In the genomic region with DNA sequence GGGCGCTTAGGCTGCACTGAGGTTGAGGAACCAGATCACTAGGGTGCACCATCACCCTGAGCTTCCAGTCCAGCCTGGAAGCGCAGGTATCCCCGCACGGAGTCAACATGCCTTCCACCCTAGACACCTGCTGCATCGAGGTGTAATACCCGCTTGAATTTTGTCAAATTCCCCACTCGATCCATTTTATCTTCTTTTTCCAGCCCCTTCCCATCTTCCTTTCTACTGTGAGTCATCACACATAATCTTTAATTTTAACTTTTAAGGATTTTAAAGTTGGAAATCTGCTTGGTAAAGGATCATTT, we compare ENCODE assay signal across 8 cellular contexts. TPM values are rescaled to one million over a fixed set of nuclear protein-coding genes. Genes with fewer than 3 reads are reported as not detected.
DNase-seq lines count a peak whose midpoint lies in the region; ATAC-seq and TF ChIP-seq lines count a peak whose summit lies in the region.

No MANE protein-coding gene starts in this region.

- H3K9me3 ChIP-seq in CD4-positive, alpha-beta memory T cell (ENCODE audit: control insufficient read depth in 1 of 2, low read length in 2 of 2), result no peaks in the 10 kb centered on the region
- H3K9me3 ChIP-seq in HUES48 (ENCODE audit: control insufficient read depth, insufficient read depth, low read length) (no peaks in the 10 kb centered on the region), duodenal mucosa (ENCODE audit: control insufficient read depth in 1 of 2, low read length in 2 of 2) (no peaks in the 10 kb centered on the region), neural progenitor cell (ENCODE audit: low read depth) (no peaks in the 10 kb centered on the region)

- H3K4me3 ChIP-seq in CD4-positive, alpha-beta memory T cell (ENCODE audit: low read length in 2 of 2), result peak overlapping the region; percentile 79 to 93
- H3K4me3 ChIP-seq in HUES48 (ENCODE audit: low read depth, low read length) (peak overlapping the region; percentile 97), duodenal mucosa (ENCODE audit: low read depth in 1 of 2, low read length in 2 of 2) (peak overlapping the region; percentile 82 to 83), neural progenitor cell (peak overlapping the region; percentile 79)

- no peak for TF ChIP-seq CTCF in neural progenitor cell (IDR thresholded peaks at IDR 0.05)

- peaks cover 0 to 3% (median 0%) of the 10 kb centered on the region in 8 donors for H3K9me3 Mint-ChIP-seq in CD4-positive, alpha-beta memory T cell
- no peaks in the 10 kb centered on the region for H3K9me3 Mint-ChIP-seq in neural progenitor cell

- no peak for DNase-seq in CD4-positive, alpha-beta memory T cell
- DNase-seq in neural progenitor cell (ENCODE audit: low spot score) (no peak), SK-N-DZ (ENCODE audit: low spot score) (no peak), NCI-H1048 (lab: John Stamatoyannopoulos, UW) (no peak), dedifferentiated amniotic fluid mesenchymal stem cell (ENCODE audit: extremely low spot score) (no peak)

- peak overlapping the region; percentile 100 for H3K9ac ChIP-seq in HUES48 (ENCODE audit: low read depth, low read length)
- H3K9ac ChIP-seq in duodenal mucosa (ENCODE audit: low read depth in 1 of 2, low read length in 2 of 2), result peak overlapping the region; percentile 75 to 76
- H3K9ac ChIP-seq in neural progenitor cell, result peak overlapping the region; percentile 89

- no peaks in the 10 kb centered on the region for H3K36me3 ChIP-seq in CD4-positive, alpha-beta memory T cell (ENCODE audit: insufficient read depth, low read length)
- H3K36me3 ChIP-seq in HUES48 (ENCODE audit: control insufficient read depth, insufficient read depth, low read length) (peaks cover 44% of the 10 kb centered on the region), duodenal mucosa (ENCODE audit: control insufficient read depth in 1 of 2, insufficient read depth in 2 of 2, low read length in 2 of 2) (peaks cover 0 to 3% of the 10 kb centered on the region in 2 donors), neural progenitor cell (peaks cover 25% of the 10 kb centered on the region)

- POLR2A ChIA-PET in CD4-positive, alpha-beta memory T cell (lab: Charles Lee; ENCODE audit: partially characterized antibody), result interaction anchor here (1.3 to 2.5 kb wide), 4 partner anchors 9 to 179 kb away, joined by 3 to 35 read pairs (median 12); a partner anchor contains a TSS

- intact Hi-C loops in CD4-positive, alpha-beta memory T cell (cut with micrococcal nuclease), result loop anchor here (2.0 kb wide), 1 partner anchor 929 kb away; no protein-coding TSS in a partner anchor

- peak overlapping the region; percentile 71 for H2AFZ ChIP-seq in neural progenitor cell (replicated peaks)

- H3K27ac Mint-ChIP-seq in CD4-positive, alpha-beta memory T cell, result peak overlapping the region; percentile 86 to 99 (median 98)
- H3K27ac Mint-ChIP-seq in neural progenitor cell, result peak overlapping the region; percentile 68

- peaks cover 5 to 11% of the 10 kb centered on the region in 2 donors for H3K36me3 Mint-ChIP-seq in CD4-positive, alpha-beta memory T cell
- H3K36me3 Mint-ChIP-seq in neural progenitor cell, result peaks cover 15% of the 10 kb centered on the region

- peaks cover 8 to 28% (median 18%) of the 10 kb centered on the region in 4 donors for H3K4me1 Mint-ChIP-seq in CD4-positive, alpha-beta memory T cell
- peaks cover 17% of the 10 kb centered on the region for H3K4me1 Mint-ChIP-seq in neural progenitor cell

- H3K4me3 Mint-ChIP-seq in CD4-positive, alpha-beta memory T cell, result peak overlapping the region; percentile 96 to 100 (median 97)
- H3K4me3 Mint-ChIP-seq in neural progenitor cell, result peak overlapping the region; percentile 99

- no peaks in the 10 kb centered on the region for H4K20me1 ChIP-seq in neural progenitor cell (ENCODE audit: low read depth)

- peaks cover 14% of the 10 kb centered on the region for H3K4me1 ChIP-seq in CD4-positive, alpha-beta memory T cell (ENCODE audit: insufficient read depth, low read length)
- H3K4me1 ChIP-seq in HUES48 (ENCODE audit: control insufficient read depth, insufficient read depth, low read length), result peaks cover 4% of the 10 kb centered on the region; the same call in 1 of the 2 replicates
- H3K4me1 ChIP-seq in duodenal mucosa (ENCODE audit: control insufficient read depth in 1 of 2, insufficient read depth in 2 of 2, low read length in 2 of 2), result peaks cover 0 to 7% of the 10 kb centered on the region in 2 donors
- H3K4me1 ChIP-seq in neural progenitor cell, result peaks cover 18% of the 10 kb centered on the region

- no peaks in the 10 kb centered on the region for H3K27me3 ChIP-seq in CD4-positive, alpha-beta memory T cell (ENCODE audit: insufficient read depth, low read length)
- no peaks in the 10 kb centered on the region for H3K27me3 ChIP-seq in HUES48 (ENCODE audit: control insufficient read depth, insufficient read depth, low read length)
- H3K27me3 ChIP-seq in duodenal mucosa (ENCODE audit: control insufficient read depth in 1 of 2, insufficient read depth in 2 of 2, low read length in 2 of 2), result no peaks in the 10 kb centered on the region
- H3K27me3 ChIP-seq in neural progenitor cell, result no peaks in the 10 kb centered on the region

- CTCF ChIA-PET in CD4-positive, alpha-beta memory T cell (lab: Charles Lee; ENCODE audit: partially characterized antibody), result interaction anchor here (3.0 kb wide), 1 partner anchor 84 kb away, joined by 17 read pairs; a partner anchor contains a TSS

- peaks cover 73% of the 10 kb centered on the region for H3K79me2 ChIP-seq in neural progenitor cell (ENCODE audit: low read depth)

- peak; percentile 35 for ATAC-seq in GM21423 (IDR thresholded peaks at IDR 0.05; ENCODE audit: unreplicated experiment)

- no peaks in the 10 kb centered on the region for H3K27me3 Mint-ChIP-seq in CD4-positive, alpha-beta memory T cell
- H3K27me3 Mint-ChIP-seq in neural progenitor cell (ENCODE audit: insufficient read depth, low read depth), result no peaks in the 10 kb centered on the region

- H3F3A ChIP-seq in neural progenitor cell (ENCODE audit: low read depth), result peaks cover 19% of the 10 kb centered on the region

- peak overlapping the region; percentile 68 for H3K27ac ChIP-seq in CD4-positive, alpha-beta memory T cell (ENCODE audit: low read depth, low read length)
- H3K27ac ChIP-seq in HUES48 (ENCODE audit: low read depth, low read length) (peak overlapping the region; percentile 100), duodenal mucosa (ENCODE audit: low read depth, low read length) (peak overlapping the region; percentile 27), neural progenitor cell (peak overlapping the region; percentile 99)

- peak overlapping the region; percentile 98 for H3K4me2 ChIP-seq in neural progenitor cell

RNA-seq across cellular contexts. Expression of a gene that starts 0.8 kb away (rescaled TPM):
- 1 to 10 TPM; 1.1 to 2.6 TPM for total RNA-seq in CD4-positive, alpha-beta memory T cell
- polyA plus RNA-seq in CD4-positive, alpha-beta memory T cell, result 1 to 10 TPM in 1 of 2 donors, under 1 TPM in 1; 0.65 to 1.5 TPM
- 41.1 and 83.9 TPM in 2 replicates for total RNA-seq in neural progenitor cell (ENCODE audit: low replicate concordance)
- polyA plus RNA-seq in SK-N-DZ (2014; cell fraction: cytosol; rRNA removed), result 34.7 and 40.7 TPM in 2 replicates
- polyA plus RNA-seq in SK-N-DZ (2014; cell fraction: nucleus; rRNA removed), result 140 and 206 TPM in 2 replicates

Comparison
In these comparisons a context has a peak if more than half of its experiments do, and no peak if none do; other contexts are left out.
1. H3K27ac ChIP-seq: peak in every context shown above with its lines; median percentile 100 in HUES48; 99 in neural progenitor cell; 68 in CD4-positive, alpha-beta memory T cell; 27 in duodenal mucosa.
2. RNA of a gene that starts 0.8 kb away (total RNA-seq): 41.1 to 83.9 TPM in neural progenitor cell; 1.1 to 2.6 TPM in CD4-positive, alpha-beta memory T cell; every median in the first group is over 10 times any median in the second.
3. Peak in every context shown above with its lines, with median percentiles within 50 percentile points of each other: H3K4me3 ChIP-seq and H3K9ac ChIP-seq.